In genomic region chr6:51743999-51744398, GRCh38 we compare ENCODE assay signal across 3 cellular contexts.
A peak's percentile ranks its signal among the peaks of the same experiment; 100 is the strongest.
TF ChIP-seq lines count a peak whose summit lies in the region.

No MANE protein-coding gene starts in this region.

TF ChIP-seq in GM23338, 12 proteins besides CTCF, POLR2A, EP300 and RAD21 (continued from another document and continues in another):
- TF ChIP-seq, protein P1, sequence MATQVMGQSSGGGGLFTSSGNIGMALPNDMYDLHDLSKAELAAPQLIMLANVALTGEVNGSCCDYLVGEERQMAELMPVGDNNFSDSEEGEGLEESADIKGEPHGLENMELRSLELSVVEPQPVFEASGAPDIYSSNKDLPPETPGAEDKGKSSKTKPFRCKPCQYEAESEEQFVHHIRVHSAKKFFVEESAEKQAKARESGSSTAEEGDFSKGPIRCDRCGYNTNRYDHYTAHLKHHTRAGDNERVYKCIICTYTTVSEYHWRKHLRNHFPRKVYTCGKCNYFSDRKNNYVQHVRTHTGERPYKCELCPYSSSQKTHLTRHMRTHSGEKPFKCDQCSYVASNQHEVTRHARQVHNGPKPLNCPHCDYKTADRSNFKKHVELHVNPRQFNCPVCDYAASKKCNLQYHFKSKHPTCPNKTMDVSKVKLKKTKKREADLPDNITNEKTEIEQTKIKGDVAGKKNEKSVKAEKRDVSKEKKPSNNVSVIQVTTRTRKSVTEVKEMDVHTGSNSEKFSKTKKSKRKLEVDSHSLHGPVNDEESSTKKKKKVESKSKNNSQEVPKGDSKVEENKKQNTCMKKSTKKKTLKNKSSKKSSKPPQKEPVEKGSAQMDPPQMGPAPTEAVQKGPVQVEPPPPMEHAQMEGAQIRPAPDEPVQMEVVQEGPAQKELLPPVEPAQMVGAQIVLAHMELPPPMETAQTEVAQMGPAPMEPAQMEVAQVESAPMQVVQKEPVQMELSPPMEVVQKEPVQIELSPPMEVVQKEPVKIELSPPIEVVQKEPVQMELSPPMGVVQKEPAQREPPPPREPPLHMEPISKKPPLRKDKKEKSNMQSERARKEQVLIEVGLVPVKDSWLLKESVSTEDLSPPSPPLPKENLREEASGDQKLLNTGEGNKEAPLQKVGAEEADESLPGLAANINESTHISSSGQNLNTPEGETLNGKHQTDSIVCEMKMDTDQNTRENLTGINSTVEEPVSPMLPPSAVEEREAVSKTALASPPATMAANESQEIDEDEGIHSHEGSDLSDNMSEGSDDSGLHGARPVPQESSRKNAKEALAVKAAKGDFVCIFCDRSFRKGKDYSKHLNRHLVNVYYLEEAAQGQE (IDR thresholded peaks at IDR 0.05; ENCODE audit: unreplicated experiment): no peak
- TF ChIP-seq POLR2AphosphoS5 (IDR thresholded peaks at IDR 0.05; ENCODE audit: low read depth): no peak
- TF ChIP-seq, protein P2, sequence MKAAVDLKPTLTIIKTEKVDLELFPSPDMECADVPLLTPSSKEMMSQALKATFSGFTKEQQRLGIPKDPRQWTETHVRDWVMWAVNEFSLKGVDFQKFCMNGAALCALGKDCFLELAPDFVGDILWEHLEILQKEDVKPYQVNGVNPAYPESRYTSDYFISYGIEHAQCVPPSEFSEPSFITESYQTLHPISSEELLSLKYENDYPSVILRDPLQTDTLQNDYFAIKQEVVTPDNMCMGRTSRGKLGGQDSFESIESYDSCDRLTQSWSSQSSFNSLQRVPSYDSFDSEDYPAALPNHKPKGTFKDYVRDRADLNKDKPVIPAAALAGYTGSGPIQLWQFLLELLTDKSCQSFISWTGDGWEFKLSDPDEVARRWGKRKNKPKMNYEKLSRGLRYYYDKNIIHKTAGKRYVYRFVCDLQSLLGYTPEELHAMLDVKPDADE (IDR thresholded peaks at IDR 0.05): no peak
- no peak for TF ChIP-seq JUNB (IDR thresholded peaks at IDR 0.05; ENCODE audit: unreplicated experiment)
- no peak for TF ChIP-seq STAT1 (IDR thresholded peaks at IDR 0.05; ENCODE audit: unreplicated experiment)
- no peak for TF ChIP-seq EZH2 (IDR thresholded peaks at IDR 0.05; ENCODE audit: low read depth, unreplicated experiment)
- TF ChIP-seq ZNF331 (CRISPR knock-in tag; IDR thresholded peaks at IDR 0.05; ENCODE audit: low read depth): no peak
- no peak for TF ChIP-seq EZH2phosphoT487 (IDR thresholded peaks at IDR 0.05; ENCODE audit: unreplicated experiment)
- no peak for TF ChIP-seq NANOG (IDR thresholded peaks at IDR 0.05; ENCODE audit: borderline replicate concordance)
- TF ChIP-seq ZNF114 (CRISPR knock-in tag; IDR thresholded peaks at IDR 0.05): no peak

TF ChIP-seq in H1, 55 proteins besides CTCF, POLR2A, EP300 and RAD21 (continued from another document):
- TF ChIP-seq E2F6 (IDR thresholded peaks at IDR 0.05): no peak
- TF ChIP-seq GABPA (IDR thresholded peaks at IDR 0.05; ENCODE audit: borderline replicate concordance, insufficient read depth, low read length): no peak
- no peak for TF ChIP-seq TCF12 (IDR thresholded peaks at IDR 0.05; ENCODE audit: low read depth, low read length)
- no peak for TF ChIP-seq ATF3 (IDR thresholded peaks at IDR 0.05; ENCODE audit: insufficient read depth, low read depth, low read length)
- TF ChIP-seq NANOG (IDR thresholded peaks at IDR 0.05; ENCODE audit: insufficient read depth, low read depth, low read length, poor library complexity, severe bottlenecking): no peak
- no peak for TF ChIP-seq JUN (IDR thresholded peaks at IDR 0.05; ENCODE audit: low read depth, low read length)
- no peak for TF ChIP-seq PHF8 (conservative IDR thresholded peaks at IDR 0.05; ENCODE audit: low read depth, low read length)
- no peak for TF ChIP-seq JUND (IDR thresholded peaks at IDR 0.05; ENCODE audit: low read length)
- TF ChIP-seq SIN3A (conservative IDR thresholded peaks at IDR 0.05 in 1 of 2, IDR thresholded peaks at IDR 0.05 in 1 of 2; ENCODE audit: low read depth in 1 of 2, low read length in 2 of 2): no peak

TF ChIP-seq in liver, 16 proteins besides CTCF, POLR2A, EP300 and RAD21 (continued from another document):
- TF ChIP-seq ZBTB33 (IDR thresholded peaks at IDR 0.05): peak; percentile 51
- peak in 1 of 2 donors; percentile 74 for TF ChIP-seq JUND (IDR thresholded peaks at IDR 0.05)
- no peak for TF ChIP-seq NR2F2 (IDR thresholded peaks at IDR 0.05)
- TF ChIP-seq RXRA (IDR thresholded peaks at IDR 0.05): peak; percentile 31 to 66
- no peak for TF ChIP-seq SP1 (IDR thresholded peaks at IDR 0.05)
- TF ChIP-seq TAF1 (conservative IDR thresholded peaks at IDR 0.05): no peak
- no peak for TF ChIP-seq MAX (IDR thresholded peaks at IDR 0.05)
- TF ChIP-seq, protein P1 (IDR thresholded peaks at IDR 0.05): peak; percentile 45
- no peak for TF ChIP-seq FOXA1 (IDR thresholded peaks at IDR 0.05)
